In genomic region chr13:21696865-21697448, GRCh38 we compare ENCODE assay signal across 2 cellular contexts.
TF ChIP-seq lines count a peak whose summit lies in the region.

No MANE protein-coding gene starts in this region.

TF ChIP-seq in WTC11, 78 proteins besides CTCF, POLR2A, EP300 and RAD21:
- TF ChIP-seq GABPB1 (CRISPR knock-in tag; IDR thresholded peaks at IDR 0.05) (peak; percentile 39; the same call in 1 of the 2 replicates), NFATC4 (CRISPR knock-in tag; IDR thresholded peaks at IDR 0.05) (no peak)
TF ChIP-seq in WTC11: peak in this region for 1.

TF ChIP-seq in HepG2, 621 proteins besides CTCF, POLR2A, EP300 and RAD21 (continues in another document):
- TF ChIP-seq ZNF33A (CRISPR knock-in tag; IDR thresholded peaks at IDR 0.05; ENCODE audit: borderline replicate concordance) (no peak), ZNF674 (CRISPR knock-in tag; IDR thresholded peaks at IDR 0.05; ENCODE audit: low read depth) (no peak), ZHX2 (IDR thresholded peaks at IDR 0.05; ENCODE audit: low read depth) (no peak), ZHX2 (CRISPR knock-in tag; IDR thresholded peaks at IDR 0.05; ENCODE audit: borderline replicate concordance) (no peak), ZNF615 (CRISPR knock-in tag; IDR thresholded peaks at IDR 0.05; ENCODE audit: borderline replicate concordance) (no peak), ZNF556 (CRISPR knock-in tag; IDR thresholded peaks at IDR 0.05; ENCODE audit: borderline replicate concordance) (no peak), FOXA3 (CRISPR knock-in tag; IDR thresholded peaks at IDR 0.05) (peak; percentile 96), TFE3 (CRISPR knock-in tag; IDR thresholded peaks at IDR 0.05) (no peak), ZNF343 (CRISPR knock-in tag; IDR thresholded peaks at IDR 0.05) (no peak), KDM6A (CRISPR knock-in tag; IDR thresholded peaks at IDR 0.05; ENCODE audit: low read depth) (no peak), ELF3 (CRISPR knock-in tag; IDR thresholded peaks at IDR 0.05) (peak; percentile 46; the same call in 1 of the 2 replicates), SP4 (CRISPR knock-in tag; IDR thresholded peaks at IDR 0.05) (no peak), ZKSCAN5 (CRISPR knock-in tag; IDR thresholded peaks at IDR 0.05) (no peak), THAP8 (CRISPR knock-in tag; IDR thresholded peaks at IDR 0.05; ENCODE audit: borderline replicate concordance) (no peak), TEAD3 (CRISPR knock-in tag; optimal IDR thresholded peaks at IDR 0.05; ENCODE audit: borderline replicate concordance) (no peak), ZSCAN25 (CRISPR knock-in tag; IDR thresholded peaks at IDR 0.05) (no peak), ZNF839 (CRISPR knock-in tag; IDR thresholded peaks at IDR 0.05; ENCODE audit: borderline replicate concordance) (no peak), THAP11 (CRISPR knock-in tag; IDR thresholded peaks at IDR 0.05) (0 out of 2 replicates have a peak, but pooled peaks have one; percentile 34), ZBTB7B (CRISPR knock-in tag; IDR thresholded peaks at IDR 0.05) (no peak), XRCC5 (optimal IDR thresholded peaks at IDR 0.05; ENCODE audit: low read length) (no peak), GATAD2A (CRISPR knock-in tag; IDR thresholded peaks at IDR 0.05) (peak; percentile 71), HMGA1 (CRISPR knock-in tag; conservative IDR thresholded peaks at IDR 0.05) (no peak), JUND (CRISPR knock-in tag; IDR thresholded peaks at IDR 0.05) (no peak), ZNF512B (CRISPR knock-in tag; IDR thresholded peaks at IDR 0.05; ENCODE audit: borderline replicate concordance) (no peak), TARDBP (CRISPR knock-in tag; IDR thresholded peaks at IDR 0.05) (no peak), TAF1 (CRISPR knock-in tag; IDR thresholded peaks at IDR 0.05) (no peak), ZNF251 (CRISPR knock-in tag; IDR thresholded peaks at IDR 0.05) (no peak), ZNF510 (CRISPR knock-in tag; IDR thresholded peaks at IDR 0.05; ENCODE audit: low read depth) (no peak), NAIF1 (CRISPR knock-in tag; IDR thresholded peaks at IDR 0.05; ENCODE audit: borderline replicate concordance) (no peak), AHR (CRISPR knock-in tag; IDR thresholded peaks at IDR 0.05) (no peak), CENPX (CRISPR knock-in tag; IDR thresholded peaks at IDR 0.05) (no peak), TRIM24 (CRISPR knock-in tag; IDR thresholded peaks at IDR 0.05) (no peak), SAP130 (CRISPR knock-in tag; IDR thresholded peaks at IDR 0.05; ENCODE audit: low read depth) (peak; percentile 34; the same call in 1 of the 2 replicates), FOXP1 (IDR thresholded peaks at IDR 0.05) (no peak), FOXP1 (CRISPR knock-in tag; IDR thresholded peaks at IDR 0.05) (peak; percentile 76), MAFF (IDR thresholded peaks at IDR 0.05; ENCODE audit: low read depth, low read length) (peak; percentile 58), FOXK1 (CRISPR knock-in tag; IDR thresholded peaks at IDR 0.05; ENCODE audit: borderline replicate concordance, low read depth) (peak; percentile 67; the same call in 1 of the 2 replicates), ZNF276 (CRISPR knock-in tag; IDR thresholded peaks at IDR 0.05; ENCODE audit: low read depth) (no peak), ZNF792 (CRISPR knock-in tag; IDR thresholded peaks at IDR 0.05) (no peak), ZNF766 (CRISPR knock-in tag; IDR thresholded peaks at IDR 0.05; ENCODE audit: borderline replicate concordance) (no peak), SNAI1 (CRISPR knock-in tag; IDR thresholded peaks at IDR 0.05; ENCODE audit: borderline replicate concordance) (no peak), ZNF207 (IDR thresholded peaks at IDR 0.05; ENCODE audit: borderline replicate concordance) (no peak), ZNF136 (CRISPR knock-in tag; IDR thresholded peaks at IDR 0.05; ENCODE audit: low read depth) (no peak), NKX3-1 (CRISPR knock-in tag; IDR thresholded peaks at IDR 0.05) (no peak; the same call in 1 of the 2 replicates), CSRNP2 (CRISPR knock-in tag; conservative IDR thresholded peaks at IDR 0.05; ENCODE audit: low read depth) (no peak), ARID3A (IDR thresholded peaks at IDR 0.05; ENCODE audit: low read depth, low read length) (no peak), ZNF720 (CRISPR knock-in tag; IDR thresholded peaks at IDR 0.05) (no peak), SOX13 (IDR thresholded peaks at IDR 0.05) (0 out of 2 replicates have a peak, but pooled peaks have one; percentile 43), SOX13 (CRISPR knock-in tag; conservative IDR thresholded peaks at IDR 0.05 in 1 of 2, IDR thresholded peaks at IDR 0.05 in 1 of 2) (peak in 1 of 2 experiments; percentile 92; a peak in 2 of 4 replicates), HMG20B (CRISPR knock-in tag; conservative IDR thresholded peaks at IDR 0.05) (no peak), RAD51 (IDR thresholded peaks at IDR 0.05; ENCODE audit: borderline replicate concordance) (no peak), SETDB1 (CRISPR knock-in tag; IDR thresholded peaks at IDR 0.05; ENCODE audit: borderline replicate concordance) (no peak), NFE2L1 (CRISPR knock-in tag; IDR thresholded peaks at IDR 0.05; ENCODE audit: borderline replicate concordance) (no peak), CEBPB (IDR thresholded peaks at IDR 0.05; ENCODE audit: borderline replicate concordance, low read depth, low read length) (peak; percentile 93), ZBTB3 (CRISPR knock-in tag; IDR thresholded peaks at IDR 0.05; ENCODE audit: borderline replicate concordance, low read depth) (no peak), ZNF460 (CRISPR knock-in tag; IDR thresholded peaks at IDR 0.05; ENCODE audit: borderline replicate concordance) (peak; percentile 81), NCOA1 (CRISPR knock-in tag; IDR thresholded peaks at IDR 0.05) (no peak), KDM1A (CRISPR knock-in tag; IDR thresholded peaks at IDR 0.05) (0 out of 2 replicates have a peak, but pooled peaks have one; percentile 39)
